In genomic region chr18:3184275-3184963, GRCh38 we compare ENCODE assay signal across 18 cellular contexts. TPM values are rescaled to one million over a fixed set of nuclear protein-coding genes. Genes with fewer than 3 reads are reported as not detected.
DNase-seq lines count a peak whose midpoint lies in the region; ATAC-seq and TF ChIP-seq lines count a peak whose summit lies in the region.
"Had no signal": no experiment of that assay in that cellular context is flagged by ENCODE, and none has a peak within 500 bp of the region (broad histone marks: within the 10 kb centered on the region; RNA-seq: fewer than 3 reads in every experiment).

No MANE protein-coding gene starts in this region.

- intact Hi-C loops in heart left ventricle (cut with DNase I), result loop anchor here in 4 of 10 donors (5.0 to 10.0 kb wide), 4 partner anchors 33 to 63 kb away; partner anchors contain the start of genes MYL12A (in 2 of the 4) and MYOM1 (in 1 of the 4)
- intact Hi-C loops in cardiac septum (cut with DNase I), result no loop called here
- intact Hi-C loops in dendritic cell treated with granulocyte-macrophage colony-stimulating factor and Interleukin-4, amounts not matched to agents 40 ng/mL and 50 ng/mL, for 4 days (cut with micrococcal nuclease), result no loop called here
- intact Hi-C loops in right lobe of liver (cut with DNase I), result no loop called here

- no peak for ATAC-seq in heart left ventricle
- peak; percentile 47 to 86 (median 75) for ATAC-seq in right lobe of liver
- no peak for ATAC-seq in GM18517 (IDR thresholded peaks at IDR 0.05; ENCODE audit: unreplicated experiment)
- ATAC-seq: CD8-positive, alpha-beta T cell had no signal

- peaks cover 0 to 52% (median 14%) of the 10 kb centered on the region in 12 donors for H3K4me1 ChIP-seq in heart left ventricle
- H3K4me1 ChIP-seq in right lobe of liver, result peaks cover 0 to 25% (median 12%) of the 10 kb centered on the region in 4 donors
- H3K4me1 ChIP-seq in CD8-positive, alpha-beta memory T cell (ENCODE audit: insufficient read depth, low read length), result no peaks in the 10 kb centered on the region

- H3K36me3 ChIP-seq in heart left ventricle (peaks cover 0 to 79% (median 50%) of the 10 kb centered on the region in 9 donors), right lobe of liver (peaks cover 0 to 4% (median 0%) of the 10 kb centered on the region in 4 donors)
- H3K36me3 ChIP-seq in CD8-positive, alpha-beta memory T cell (ENCODE audit: insufficient read depth, low read length), result no peaks in the 10 kb centered on the region
- H3K36me3 ChIP-seq: HAP-1, SJCRH30 had no signal

- H3K27ac ChIP-seq in heart left ventricle (peak overlapping the region in 9 of 12 donors; percentile 0 to 43 (median 17)), right lobe of liver (peak overlapping the region; percentile 43 to 69 (median 61))
- H3K27ac ChIP-seq in CD8-positive, alpha-beta memory T cell (ENCODE audit: low read depth, low read length), result no peak overlapping the region
- H3K27ac ChIP-seq: SJCRH30 had no signal

- peak overlapping the region; percentile 65 for H3K27ac Mint-ChIP-seq in dendritic cell treated with granulocyte-macrophage colony-stimulating factor and Interleukin-4, amounts not matched to agents 40 ng/mL and 50 ng/mL, for 4 days
- no peak overlapping the region for H3K27ac Mint-ChIP-seq in CD8-positive, alpha-beta memory T cell
- H3K27ac Mint-ChIP-seq: CD8-positive, alpha-beta T cell had no signal

- TF ChIP-seq CTCF in heart left ventricle (IDR thresholded peaks at IDR 0.05) (no peak), right lobe of liver (IDR thresholded peaks at IDR 0.05) (no peak)

- H3K36me3 Mint-ChIP-seq in dendritic cell treated with granulocyte-macrophage colony-stimulating factor and Interleukin-4, amounts not matched to agents 40 ng/mL and 50 ng/mL, for 4 days (ENCODE audit: low read depth), result peaks cover 14% of the 10 kb centered on the region
- H3K36me3 Mint-ChIP-seq in CD8-positive, alpha-beta memory T cell, result peaks cover 4 to 18% (median 7%) of the 10 kb centered on the region in 3 donors

- TF ChIP-seq POLR2A in heart left ventricle (IDR thresholded peaks at IDR 0.05), result no peak
- TF ChIP-seq POLR2A in right lobe of liver (IDR thresholded peaks at IDR 0.05), result no peak

- H3K27me3 ChIP-seq in heart left ventricle, result no peaks in the 10 kb centered on the region
- H3K27me3 ChIP-seq in right lobe of liver, result no peaks in the 10 kb centered on the region
- H3K27me3 ChIP-seq in CD8-positive, alpha-beta memory T cell (ENCODE audit: insufficient read depth, low read length, poor library complexity, severe bottlenecking), result no peaks in the 10 kb centered on the region
- H3K27me3 ChIP-seq: SJCRH30 had no signal

- H3K9me3 ChIP-seq in heart left ventricle (no peaks in the 10 kb centered on the region), right lobe of liver (no peaks in the 10 kb centered on the region)
- no peaks in the 10 kb centered on the region for H3K9me3 ChIP-seq in CD8-positive, alpha-beta memory T cell (ENCODE audit: low read length)
- H3K9me3 ChIP-seq: HAP-1, SJCRH30 had no signal

- H3K4me3 Mint-ChIP-seq in dendritic cell treated with granulocyte-macrophage colony-stimulating factor and Interleukin-4, amounts not matched to agents 40 ng/mL and 50 ng/mL, for 4 days, result no peak overlapping the region
- no peak overlapping the region for H3K4me3 Mint-ChIP-seq in CD8-positive, alpha-beta memory T cell
- H3K4me3 Mint-ChIP-seq: CD8-positive, alpha-beta T cell had no signal

- H3K9me3 Mint-ChIP-seq in dendritic cell treated with granulocyte-macrophage colony-stimulating factor and Interleukin-4, amounts not matched to agents 40 ng/mL and 50 ng/mL, for 4 days, result no peaks in the 10 kb centered on the region
- H3K9me3 Mint-ChIP-seq in CD8-positive, alpha-beta memory T cell, result no peaks in the 10 kb centered on the region
- H3K9me3 Mint-ChIP-seq: CD8-positive, alpha-beta T cell had no signal

- DNase-seq in heart left ventricle, result peak in 1 of 5 donors; percentile 31
- DNase-seq in cardiac septum (ENCODE audit: low spot score), result no peak
- no peak for DNase-seq in right lobe of liver
- no peak for DNase-seq in C1 segment of cervical spinal cord (lab: John Stamatoyannopoulos, UW)
- no peak for DNase-seq in CD8-positive, alpha-beta memory T cell
- DNase-seq: ACHN; CD8-positive, alpha-beta T cell; NCI-H1436; NCI-H2081 treated with DMSO at 0.1 percent for 48 hours; NCI-H226; NCI-H69; SJCRH30; SW 1271 had no signal

- CTCF ChIA-PET in CD8-positive, alpha-beta memory T cell (lab: Charles Lee), result no interaction called here

- H3K27me3 Mint-ChIP-seq in dendritic cell treated with granulocyte-macrophage colony-stimulating factor and Interleukin-4, amounts not matched to agents 40 ng/mL and 50 ng/mL, for 4 days, result no peaks in the 10 kb centered on the region
- H3K27me3 Mint-ChIP-seq in CD8-positive, alpha-beta memory T cell, result no peaks in the 10 kb centered on the region

- POLR2A ChIA-PET in CD8-positive, alpha-beta memory T cell (lab: Charles Lee), result no interaction called here

- 30 to 42% (median 37%) methylated on average over 6 of the region's 6 CpGs for WGBS in heart left ventricle, 4 donors
- WGBS in right lobe of liver (ENCODE audit: insufficient coverage, low coverage, low lambda C conversion rate, missing lambda C conversion rate), result 17% methylated on average over 5 of the region's 6 CpGs

- H3K4me3 ChIP-seq in heart left ventricle (no peak overlapping the region), right lobe of liver (no peak overlapping the region)
- H3K4me3 ChIP-seq in CD8-positive, alpha-beta memory T cell (ENCODE audit: low read length), result no peak overlapping the region
- H3K4me3 ChIP-seq: HAP-1, SJCRH30 had no signal

- peaks cover 9% of the 10 kb centered on the region for H3K4me1 Mint-ChIP-seq in dendritic cell treated with granulocyte-macrophage colony-stimulating factor and Interleukin-4, amounts not matched to agents 40 ng/mL and 50 ng/mL, for 4 days (ENCODE audit: low read depth)
- H3K4me1 Mint-ChIP-seq in CD8-positive, alpha-beta memory T cell, result no peaks in the 10 kb centered on the region

RNA-seq across cellular contexts. Expression of gene MYOM1, which starts 35.3 kb away (rescaled TPM):
- 1,000 to 10,000 TPM in 4 of 9 donors, 100 to 1,000 TPM in 5; 393 to 1,344 (median 852) TPM for total RNA-seq in heart left ventricle
- 100 to 1,000 TPM; 112 to 262 TPM for polyA plus RNA-seq in heart left ventricle
- 878 TPM for total RNA-seq in cardiac septum
- total RNA-seq in right lobe of liver, result 10 to 100 TPM in 5 of 6 experiments, 1 to 10 TPM in 1; 3.1 to 64.5 (median 19.1) TPM
- total RNA-seq in CD8-positive, alpha-beta memory T cell, result 1 to 10 TPM in 1 of 2 experiments, under 1 TPM in 1; 0.84 to 1.2 TPM
- 0.92 TPM for polyA plus RNA-seq in CD8-positive, alpha-beta memory T cell
- total RNA-seq: Daoy, RPMI7951 had no signal

Comparison
In these comparisons a context has a peak if more than half of its experiments do, and no peak if none do; other contexts are left out.
1. ATAC-seq: peak in right lobe of liver (4 of 4); none in heart left ventricle (0 of 4) and GM18517 (single experiment).
2. RNA of gene MYOM1, which starts 35.3 kb away (total RNA-seq): 878 TPM in cardiac septum (single experiment) and 393 to 1,344 TPM in heart left ventricle; 3.1 to 64.5 TPM in right lobe of liver and 0.84 to 1.2 TPM in CD8-positive, alpha-beta memory T cell; every median in the first group is over 4 times any median in the second.